36 cellular contexts compared by ENCODE assay signal in the genomic region with DNA sequence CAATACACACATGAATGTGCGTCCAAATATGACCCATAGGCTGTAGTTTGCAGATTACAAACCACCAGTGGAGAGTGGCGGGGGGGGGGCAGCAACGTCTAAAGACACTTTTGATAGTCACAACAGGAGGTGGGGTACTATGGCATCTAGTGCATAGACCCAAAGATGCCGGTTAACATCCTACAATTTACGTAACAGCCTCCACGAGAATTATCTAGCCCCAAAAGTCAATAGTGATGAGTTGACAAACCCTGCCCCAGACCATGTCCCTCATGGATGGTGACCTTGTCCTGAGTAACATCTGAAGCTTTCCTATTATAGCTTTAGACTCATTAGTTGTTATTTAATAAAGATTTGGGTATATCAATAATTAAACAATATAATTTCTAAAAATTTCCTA.
"Had no signal": no experiment of that assay in that cellular context is flagged by ENCODE, and none has a peak within 500 bp of the region (broad histone marks: within the 10 kb centered on the region; RNA-seq: fewer than 3 reads in every experiment).

No MANE protein-coding gene starts in this region.

- H3K4me3 ChIP-seq: adrenal gland, body of pancreas, breast epithelium had no signal

- H3K9me3 Mint-ChIP-seq: activated CD4-positive, alpha-beta T cell treated with anti-CD3 and anti-CD28 coated beads, Interleukin-2, amount 10 ng/mL, durations not matched to agents 24 days and 14 days; activated CD8-positive, alpha-beta T cell treated with anti-CD3 and anti-CD28 coated beads for 36 hours; activated T-cell treated with anti-CD3 and anti-CD28 coated beads, Interleukin-2, amount 50 U/mL, for 72 hours; activated T-helper 17 cell treated with anti-CD3 and anti-CD28 coated beads, Interleukin-2, amount 50 U/mL, for 72 hours had no signal

- H3K36me3 ChIP-seq: adrenal gland, brain microvascular endothelial cell, breast epithelium had no signal

- H3K27me3 Mint-ChIP-seq: activated B cell treated with CpG ODN at 0.5 μM for 24 hours; activated naive CD8-positive, alpha-beta T cell treated with anti-CD3 and anti-CD28 coated beads for 36 hours; activated T-helper 17 cell treated with anti-CD3 and anti-CD28 coated beads, Interleukin-2, amount 50 U/mL, for 72 hours had no signal

- H3K4me3 Mint-ChIP-seq: activated B cell treated with CpG ODN at 0.5 μM for 24 hours; activated CD4-positive, alpha-beta memory T cell treated with anti-CD3 and anti-CD28 coated beads for 36 hours; activated CD4-positive, alpha-beta T cell treated with anti-CD3 and anti-CD28 coated beads, Interleukin-2, amount 10 ng/mL, durations not matched to agents 24 days and 14 days; activated CD8-positive, alpha-beta T cell treated with anti-CD3 and anti-CD28 coated beads for 36 hours; activated naive CD4-positive, alpha-beta T cell treated with anti-CD3 and anti-CD28 coated beads for 36 hours; activated naive CD8-positive, alpha-beta T cell treated with anti-CD3 and anti-CD28 coated beads for 36 hours; activated T-cell treated with anti-CD3 and anti-CD28 coated beads, Interleukin-2, amount 50 U/mL, for 4 hours; activated T-helper 1 cell treated with anti-CD3 and anti-CD28 coated beads, Interleukin-12 subunit alpha, Interleukin-12 subunit beta, Interleukin-2, Interleukin-4 antibody, amounts not matched to agents 30 ng/mL and 10 ng/mL and 1 ng/mL, durations not matched to agents 14 hours and 24 hours and 36 hours; activated T-helper 17 cell treated with anti-CD3 and anti-CD28 coated beads, Interleukin-2, amount 50 U/mL, for 72 hours; T-helper 2 cell treated with Interferon-gamma antibody and Interleukin-4, amounts not matched to agents 5 μg/mL and 100 μg/mL, for 36 hours had no signal

- H3K27ac ChIP-seq: adrenal gland, body of pancreas, brain microvascular endothelial cell, breast epithelium, VCaP had no signal

- H3K9me3 ChIP-seq: adrenal gland, body of pancreas, breast epithelium had no signal

- FAIRE-seq: astrocyte, colon, TTC549 had no signal

- ATAC-seq: activated CD8-positive, alpha-beta T cell treated with anti-CD3 and anti-CD28 coated beads for 36 hours; activated naive CD4-positive, alpha-beta T cell treated with anti-CD3 and anti-CD28 coated beads, Interleukin-2, amount 50 U/mL, for 72 hours; activated T-cell treated with anti-CD3 and anti-CD28 coated beads, Interleukin-2, amount 50 U/mL, for 4 hours; activated T-cell treated with anti-CD3 and anti-CD28 coated beads, Interleukin-2, amount 50 U/mL, for 72 hours; activated T-helper 17 cell treated with anti-CD3 and anti-CD28 coated beads, Interleukin-2, amount 50 U/mL, for 72 hours; body of pancreas had no signal

- H3K27me3 ChIP-seq: adrenal gland, body of pancreas, brain microvascular endothelial cell, breast epithelium had no signal

- DNase-seq: activated B cell treated with CpG ODN at 0.5 μM for 24 hours; activated CD4-positive, alpha-beta memory T cell treated with anti-CD3 and anti-CD28 coated beads for 36 hours; activated CD4-positive, alpha-beta T cell treated with anti-CD3 and anti-CD28 coated beads for 4 hours; activated CD4-positive, alpha-beta T cell treated with anti-CD3 and anti-CD28 coated beads, Interleukin-2, amount 10 ng/mL, durations not matched to agents 24 days and 14 days; activated CD4-positive, alpha-beta T cell treated with anti-CD3 and anti-CD28 coated beads, Interleukin-2, amount 50 U/mL, for 1 hour; activated CD4-positive, alpha-beta T cell treated with anti-CD3 and anti-CD28 coated beads, Interleukin-2, amount 50 U/mL, for 4 hours; activated CD4-positive, CD25-positive, alpha-beta regulatory T cell treated with anti-CD3 and anti-CD28 coated beads, Interleukin-2, amount 50 U/mL, for 72 hours; activated CD8-positive, alpha-beta memory T cell treated with anti-CD3 and anti-CD28 coated beads, Interleukin-2, amount 50 U/mL, for 4 hours; activated CD8-positive, alpha-beta T cell treated with anti-CD3 and anti-CD28 coated beads for 36 hours; activated effector memory CD4-positive, alpha-beta T cell treated with anti-CD3 and anti-CD28 coated beads, Interleukin-2, amount 50 U/mL, for 16 hours; activated gamma-delta T cell treated with Interleukin-2 at 50 U/mL for 16 hours; activated naive CD4-positive, alpha-beta T cell; activated naive CD4-positive, alpha-beta T cell treated with anti-CD3 and anti-CD28 coated beads for 36 hours; activated naive CD4-positive, alpha-beta T cell treated with anti-CD3 and anti-CD28 coated beads, Interleukin-2, amount 50 U/mL, for 16 hours; activated naive CD8-positive, alpha-beta T cell treated with anti-CD3 and anti-CD28 coated beads for 36 hours; activated T-cell treated with anti-CD3 and anti-CD28 coated beads for 4 hours; activated T-cell treated with anti-CD3 and anti-CD28 coated beads, Interleukin-2, amount 50 U/mL, for 1 hour; activated T-cell treated with anti-CD3 and anti-CD28 coated beads, Interleukin-2, amount 50 U/mL, for 4 hours; activated T-cell treated with anti-CD3 and anti-CD28 coated beads, Interleukin-2, amount 50 U/mL, for 72 hours; adrenal gland; amniotic stem cell; aorta; body of pancreas; brain microvascular endothelial cell; central memory CD4-positive, alpha-beta T cell; T-helper 2 cell; T-helper 9 cell had no signal

- H3K27ac Mint-ChIP-seq: activated CD4-positive, alpha-beta memory T cell treated with anti-CD3 and anti-CD28 coated beads for 36 hours; activated CD4-positive, alpha-beta T cell treated with anti-CD3 and anti-CD28 coated beads, Interleukin-2, amount 10 ng/mL, durations not matched to agents 24 days and 14 days; activated CD8-positive, alpha-beta T cell treated with anti-CD3 and anti-CD28 coated beads for 36 hours; activated naive CD8-positive, alpha-beta T cell treated with anti-CD3 and anti-CD28 coated beads for 36 hours; activated T-helper 1 cell treated with anti-CD3 and anti-CD28 coated beads, Interleukin-12 subunit alpha, Interleukin-12 subunit beta, Interleukin-2, Interleukin-4 antibody, amounts not matched to agents 30 ng/mL and 10 ng/mL and 1 ng/mL, durations not matched to agents 14 hours and 24 hours and 36 hours; activated T-helper 17 cell treated with anti-CD3 and anti-CD28 coated beads, Interleukin-2, amount 50 U/mL, for 72 hours; T-helper 2 cell treated with Interferon-gamma antibody and Interleukin-4, amounts not matched to agents 5 μg/mL and 100 μg/mL, for 36 hours had no signal

- H3K4me1 ChIP-seq: breast epithelium had no signal
